Comparison of ENCODE assay signal across 33 cellular contexts in genomic region chr17:58228679-58229078, GRCh38. TPM values are rescaled to one million over a fixed set of nuclear protein-coding genes. Genes with fewer than 3 reads are reported as not detected.
"Had no signal": no experiment of that assay in that cellular context is flagged by ENCODE, and none has a peak within 500 bp of the region (broad histone marks: within the 10 kb centered on the region; RNA-seq: fewer than 3 reads in every experiment).

No MANE protein-coding gene starts in this region.

- H3K4me1 ChIP-seq: gastroesophageal sphincter, lower lobe of right lung, psoas muscle, sigmoid colon, stomach, thyroid gland, vagina had no signal

- DNase-seq: dorsolateral prefrontal cortex; effector CD4-positive, alpha-beta T cell; foreskin keratinocyte; heart left ventricle; kidney glomerular epithelial cell; left ventricle myocardium superior; lower lobe of right lung; occipital lobe; ovary; posterior cingulate gyrus; psoas muscle; right cardiac atrium; sigmoid colon; stimulated activated CD4-positive, alpha-beta T cell treated with anti-CD3 and anti-CD28 coated beads, Interleukin-2, amount 100 ng/mL, for 24 hours; stimulated activated CD4-positive, alpha-beta T cell treated with anti-CD3 and anti-CD28 coated beads, Interleukin-4, amount 100 ng/mL, for 24 hours; stimulated activated naive CD4-positive, alpha-beta T cell treated with Interleukin-2 at 50 U/mL for 16 hours; stomach; thyroid gland; trophoblast cell had no signal

- H3K4me2 ChIP-seq: hepatocyte had no signal

- H3K27me3 ChIP-seq: hepatocyte, ovary, thyroid gland, vagina had no signal

- H3K9me3 ChIP-seq: gastroesophageal sphincter, heart left ventricle, lower lobe of right lung, ovary, psoas muscle, sigmoid colon, stomach, thyroid gland, vagina had no signal

- H3K27ac Mint-ChIP-seq: nephron; stimulated activated effector memory CD8-positive, alpha-beta T cell treated with anti-CD3 and anti-CD28 coated beads, Interleukin-12 subunit alpha, Interleukin-12 subunit beta, amount 100 ng/mL, for 72 hours had no signal

- H3K36me3 ChIP-seq: gastroesophageal sphincter, heart left ventricle, lower lobe of right lung, ovary, sigmoid colon, stomach, thyroid gland, vagina had no signal

- H3K9me3 Mint-ChIP-seq: nephron; stimulated activated effector memory CD8-positive, alpha-beta T cell treated with anti-CD3 and anti-CD28 coated beads, Interleukin-12 subunit alpha, Interleukin-12 subunit beta, amount 100 ng/mL, for 72 hours had no signal

- H3K4me3 ChIP-seq: dorsolateral prefrontal cortex, gastroesophageal sphincter, heart left ventricle, hepatocyte, lower lobe of right lung, ovary, psoas muscle, sigmoid colon, stomach, thyroid gland, vagina had no signal

- H3K27ac ChIP-seq: dorsolateral prefrontal cortex, epithelial cell of prostate, foreskin keratinocyte, gastroesophageal sphincter, heart left ventricle, hepatocyte, lower lobe of right lung, ovary, psoas muscle, sigmoid colon, stomach, thyroid gland, vagina had no signal

- H2AFZ ChIP-seq: hepatocyte had no signal

- ATAC-seq: esophagus mucosa; foreskin keratinocyte; gastroesophageal sphincter; heart left ventricle; left ventricle myocardium superior; lower lobe of right lung; psoas muscle; right cardiac atrium; stimulated activated effector memory CD8-positive, alpha-beta T cell treated with anti-CD3 and anti-CD28 coated beads, Interleukin-12 subunit alpha, Interleukin-12 subunit beta, amount 100 ng/mL, for 72 hours had no signal

- H3K36me3 Mint-ChIP-seq: stimulated activated effector memory CD8-positive, alpha-beta T cell treated with anti-CD3 and anti-CD28 coated beads, Interleukin-12 subunit alpha, Interleukin-12 subunit beta, amount 100 ng/mL, for 72 hours had no signal

- H3K4me3 Mint-ChIP-seq: nephron; stimulated activated effector memory CD8-positive, alpha-beta T cell treated with anti-CD3 and anti-CD28 coated beads, Interleukin-12 subunit alpha, Interleukin-12 subunit beta, amount 100 ng/mL, for 72 hours had no signal

RNA-seq across cellular contexts. Expression of gene LPO, which starts 9.7 kb away (rescaled TPM):
- total RNA-seq: fibroblast of lung, foreskin keratinocyte, heart left ventricle, left ventricle myocardium superior, lower lobe of right lung, mononuclear cell, occipital lobe, psoas muscle, renal cortical epithelial cell, right cardiac atrium, sigmoid colon, skeletal muscle tissue, stomach, subcutaneous adipose tissue, ureter, vagina had no signal
- polyA plus RNA-seq: fibroblast of lung, foreskin keratinocyte, heart left ventricle, ovary, sigmoid colon had no signal

RNA-seq across cellular contexts. Expression of gene EPX, which starts 36.2 kb away (rescaled TPM):
- total RNA-seq: dorsolateral prefrontal cortex, esophagus mucosa, fibroblast of lung, foreskin keratinocyte, gastroesophageal sphincter, heart left ventricle, hepatocyte, left ventricle myocardium superior, lower lobe of right lung, occipital lobe, ovary, renal cortical epithelial cell, right cardiac atrium, sigmoid colon, subcutaneous adipose tissue, temporal lobe, thyroid gland, ureter, vagina had no signal
- polyA plus RNA-seq: fibroblast of lung, foreskin keratinocyte, heart left ventricle, hepatocyte, ovary, psoas muscle, right cardiac atrium, stomach had no signal

RNA-seq across cellular contexts. Expression of gene MPO, which starts 52.1 kb away (rescaled TPM):
- total RNA-seq: esophagus mucosa, fibroblast of lung, foreskin keratinocyte, occipital lobe, renal cortical epithelial cell, vagina had no signal
- polyA plus RNA-seq: foreskin keratinocyte, hepatocyte had no signal
